8 cellular contexts compared by ENCODE assay signal in genomic region chr1:204398197-204399125, GRCh38. TPM values are rescaled to one million over a fixed set of nuclear protein-coding genes. Genes with fewer than 3 reads are reported as not detected.
DNase-seq lines count a peak whose midpoint lies in the region; ATAC-seq, FAIRE-seq and TF ChIP-seq lines count a peak whose summit lies in the region.

No MANE protein-coding gene starts in this region.

- H3K27ac ChIP-seq in VCaP (peak overlapping the region; percentile 78; the same call in 1 of the 2 replicates), right lobe of liver (no peak overlapping the region), stomach (peak overlapping the region; percentile 42 to 82 (median 70))

- WGBS in right lobe of liver (ENCODE audit: insufficient coverage, low coverage, low lambda C conversion rate, missing lambda C conversion rate) = 70% methylated on average over 7 of the region's 7 CpGs
- 52 to 59% (median 54%) methylated on average over 7 of the region's 7 CpGs for WGBS in stomach, 5 donors

- H3K9me3 ChIP-seq in right lobe of liver (no peaks in the 10 kb centered on the region), stomach (no peaks in the 10 kb centered on the region)

- intact Hi-C loops in right lobe of liver (cut with DNase I) = no loop called here
- intact Hi-C loops in stomach (cut with DNase I; ENCODE audit: low total_unique reads) = no loop called here

- H3K36me3 ChIP-seq in right lobe of liver (peaks cover 0 to 32% (median 8%) of the 10 kb centered on the region in 4 donors), stomach (peaks cover 17 to 58% (median 50%) of the 10 kb centered on the region in 4 donors)

- no peak for TF ChIP-seq POLR2A in right lobe of liver (IDR thresholded peaks at IDR 0.05)
- no peak for TF ChIP-seq POLR2A in stomach (IDR thresholded peaks at IDR 0.05)

- H3K4me1 ChIP-seq in right lobe of liver (no peaks in the 10 kb centered on the region), stomach (peaks cover 4 to 35% (median 21%) of the 10 kb centered on the region in 4 donors)

- TF ChIP-seq CTCF in VCaP (conservative IDR thresholded peaks at IDR 0.05) = peak; percentile 93
- peak; percentile 70 to 91 (median 89) for TF ChIP-seq CTCF in right lobe of liver (IDR thresholded peaks at IDR 0.05)
- peak in 5 of 7 experiments; percentile 68 to 82 (median 80) for TF ChIP-seq CTCF in stomach (IDR thresholded peaks at IDR 0.05)

- peak; percentile 74 for DNase-seq in AG08396 (ENCODE audit: low spot score)
- peak; percentile 65 for DNase-seq in GM18507 (ENCODE audit: extremely low spot score, insufficient read length, low read depth)
- DNase-seq in NCI-H226 = peak; percentile 73
- DNase-seq in dermis blood vessel endothelial cell = peak; percentile 90
- DNase-seq in right lobe of liver = peak; percentile 70 to 77 (median 77)
- DNase-seq in stomach = peak; percentile 85

- no peak for TF ChIP-seq EP300 in stomach (IDR thresholded peaks at IDR 0.05)

- no peaks in the 10 kb centered on the region for H3K27me3 ChIP-seq in right lobe of liver
- no peaks in the 10 kb centered on the region for H3K27me3 ChIP-seq in stomach

- FAIRE-seq in GM18507 (lab: Jason Lieb, UNC) = peak; percentile 87

- H3K4me3 ChIP-seq in right lobe of liver (no peak overlapping the region), stomach (no peak overlapping the region)

- ATAC-seq in HG03354 (IDR thresholded peaks at IDR 0.05; ENCODE audit: poor library complexity, severe bottlenecking, unreplicated experiment) = peak; percentile 88
- ATAC-seq in right lobe of liver = peak; percentile 94 to 99 (median 99)

RNA-seq across cellular contexts. Expression of gene PPP1R15B, which starts 13.2 kb away (rescaled TPM):
- total RNA-seq in dermis blood vessel endothelial cell (28.2 and 37.0 TPM in 2 replicates), right lobe of liver (10 to 100 TPM; 28.6 to 43.6 (median 34.3) TPM), stomach (10 to 100 TPM; 19.8 to 74.4 (median 51.6) TPM)
- 10 to 100 TPM in 1 of 3 donors, 1 to 10 TPM in 2; 6.5 to 11.1 (median 9.3) TPM for polyA plus RNA-seq in stomach

RNA-seq across cellular contexts. Expression of gene PLEKHA6, which starts 38.7 kb away (rescaled TPM):
- total RNA-seq in dermis blood vessel endothelial cell (0.51 and 3.5 TPM in 2 replicates), right lobe of liver (10 to 100 TPM; 16.6 to 31.1 (median 22.1) TPM), stomach (10 to 100 TPM; 12.5 to 97.9 (median 39.1) TPM)
- polyA plus RNA-seq in stomach = 10 to 100 TPM in 2 of 3 donors, 1 to 10 TPM in 1; 6.4 to 37.5 (median 32.1) TPM

Comparison
In these comparisons a context has a peak if more than half of its experiments do, and no peak if none do; other contexts are left out.
1. H3K27ac ChIP-seq: peak in VCaP (single experiment) and stomach (5 of 5); none in right lobe of liver (0 of 3).
2. Peak in every context shown above with its lines, with median percentiles within 50 percentile points of each other: DNase-seq and CTCF ChIP-seq.